1 cellular context compared by ENCODE assay signal in the genomic region with DNA sequence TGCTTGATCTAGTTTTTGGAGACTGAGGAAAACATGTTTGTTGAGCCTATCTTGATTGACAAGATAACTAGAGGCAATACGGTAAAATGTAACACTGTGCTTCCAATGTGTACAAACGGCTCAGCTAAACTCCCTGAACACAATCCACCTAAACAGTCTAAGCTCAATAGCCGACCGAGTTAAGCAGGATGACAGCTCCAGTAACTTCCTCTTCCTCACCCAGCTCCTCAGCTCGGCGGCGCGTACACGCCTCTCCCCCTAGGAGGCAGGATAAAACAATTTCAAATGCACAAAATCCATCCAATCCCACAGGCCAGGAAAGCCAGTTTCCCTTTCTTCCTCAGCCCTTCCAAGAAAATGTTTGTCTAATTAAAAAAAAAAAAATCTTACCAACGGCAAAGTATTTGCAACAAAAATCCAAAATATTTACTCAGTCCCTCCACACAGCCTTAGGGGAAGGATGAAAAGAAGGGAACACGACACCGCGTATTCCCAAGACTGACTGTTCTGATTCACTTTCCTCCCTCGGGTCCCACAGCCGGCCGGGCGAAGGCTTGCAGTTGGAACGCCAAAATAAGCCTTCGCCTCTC.
TF ChIP-seq lines count a peak whose summit lies in the region.

No MANE protein-coding gene starts in this region.

TF ChIP-seq in HepG2, 621 proteins besides CTCF, POLR2A, EP300 and RAD21 (continued from another document and continues in another):
- TF ChIP-seq, protein P1, sequence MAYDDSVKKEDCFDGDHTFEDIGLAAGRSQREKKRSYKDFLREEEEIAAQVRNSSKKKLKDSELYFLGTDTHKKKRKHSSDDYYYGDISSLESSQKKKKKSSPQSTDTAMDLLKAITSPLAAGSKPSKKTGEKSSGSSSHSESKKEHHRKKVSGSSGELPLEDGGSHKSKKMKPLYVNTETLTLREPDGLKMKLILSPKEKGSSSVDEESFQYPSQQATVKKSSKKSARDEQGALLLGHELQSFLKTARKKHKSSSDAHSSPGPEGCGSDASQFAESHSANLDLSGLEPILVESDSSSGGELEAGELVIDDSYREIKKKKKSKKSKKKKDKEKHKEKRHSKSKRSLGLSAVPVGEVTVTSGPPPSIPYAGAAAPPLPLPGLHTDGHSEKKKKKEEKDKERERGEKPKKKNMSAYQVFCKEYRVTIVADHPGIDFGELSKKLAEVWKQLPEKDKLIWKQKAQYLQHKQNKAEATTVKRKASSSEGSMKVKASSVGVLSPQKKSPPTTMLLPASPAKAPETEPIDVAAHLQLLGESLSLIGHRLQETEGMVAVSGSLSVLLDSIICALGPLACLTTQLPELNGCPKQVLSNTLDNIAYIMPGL (CRISPR knock-in tag; IDR thresholded peaks at IDR 0.05; ENCODE audit: borderline replicate concordance in 1 of 2, low read depth in 1 of 2) = peak in 1 of 2 experiments; percentile 56; a peak in 2 of 4 replicates
- 0 out of 2 replicates have a peak, but pooled peaks have one; percentile 26 for TF ChIP-seq ZNF234 (CRISPR knock-in tag; conservative IDR thresholded peaks at IDR 0.05)
- TF ChIP-seq MXD4 (CRISPR knock-in tag; IDR thresholded peaks at IDR 0.05) = 0 out of 2 replicates have a peak, but pooled peaks have one; percentile 5
- TF ChIP-seq ARNTL (CRISPR knock-in tag; IDR thresholded peaks at IDR 0.05) = no peak
- TF ChIP-seq, protein P2, sequence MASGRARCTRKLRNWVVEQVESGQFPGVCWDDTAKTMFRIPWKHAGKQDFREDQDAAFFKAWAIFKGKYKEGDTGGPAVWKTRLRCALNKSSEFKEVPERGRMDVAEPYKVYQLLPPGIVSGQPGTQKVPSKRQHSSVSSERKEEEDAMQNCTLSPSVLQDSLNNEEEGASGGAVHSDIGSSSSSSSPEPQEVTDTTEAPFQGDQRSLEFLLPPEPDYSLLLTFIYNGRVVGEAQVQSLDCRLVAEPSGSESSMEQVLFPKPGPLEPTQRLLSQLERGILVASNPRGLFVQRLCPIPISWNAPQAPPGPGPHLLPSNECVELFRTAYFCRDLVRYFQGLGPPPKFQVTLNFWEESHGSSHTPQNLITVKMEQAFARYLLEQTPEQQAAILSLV (CRISPR knock-in tag; IDR thresholded peaks at IDR 0.05; ENCODE audit: borderline replicate concordance) = 0 out of 2 replicates have a peak, but pooled peaks have one; percentile 25
- TF ChIP-seq ATF7-NPFF (CRISPR knock-in tag; IDR thresholded peaks at IDR 0.05; ENCODE audit: low read depth) = no peak
- TF ChIP-seq HDAC2 (CRISPR knock-in tag; IDR thresholded peaks at IDR 0.05) = peak; percentile 54; the same call in 1 of the 2 replicates
- no peak for TF ChIP-seq ZNF567 (CRISPR knock-in tag; IDR thresholded peaks at IDR 0.05; ENCODE audit: borderline replicate concordance)
- peak; percentile 27; the same call in 1 of the 2 replicates for TF ChIP-seq ZNF772 (CRISPR knock-in tag; IDR thresholded peaks at IDR 0.05)
- TF ChIP-seq SAP130 (CRISPR knock-in tag; IDR thresholded peaks at IDR 0.05; ENCODE audit: low read depth) = peak; percentile 84
- TF ChIP-seq, protein P3, sequence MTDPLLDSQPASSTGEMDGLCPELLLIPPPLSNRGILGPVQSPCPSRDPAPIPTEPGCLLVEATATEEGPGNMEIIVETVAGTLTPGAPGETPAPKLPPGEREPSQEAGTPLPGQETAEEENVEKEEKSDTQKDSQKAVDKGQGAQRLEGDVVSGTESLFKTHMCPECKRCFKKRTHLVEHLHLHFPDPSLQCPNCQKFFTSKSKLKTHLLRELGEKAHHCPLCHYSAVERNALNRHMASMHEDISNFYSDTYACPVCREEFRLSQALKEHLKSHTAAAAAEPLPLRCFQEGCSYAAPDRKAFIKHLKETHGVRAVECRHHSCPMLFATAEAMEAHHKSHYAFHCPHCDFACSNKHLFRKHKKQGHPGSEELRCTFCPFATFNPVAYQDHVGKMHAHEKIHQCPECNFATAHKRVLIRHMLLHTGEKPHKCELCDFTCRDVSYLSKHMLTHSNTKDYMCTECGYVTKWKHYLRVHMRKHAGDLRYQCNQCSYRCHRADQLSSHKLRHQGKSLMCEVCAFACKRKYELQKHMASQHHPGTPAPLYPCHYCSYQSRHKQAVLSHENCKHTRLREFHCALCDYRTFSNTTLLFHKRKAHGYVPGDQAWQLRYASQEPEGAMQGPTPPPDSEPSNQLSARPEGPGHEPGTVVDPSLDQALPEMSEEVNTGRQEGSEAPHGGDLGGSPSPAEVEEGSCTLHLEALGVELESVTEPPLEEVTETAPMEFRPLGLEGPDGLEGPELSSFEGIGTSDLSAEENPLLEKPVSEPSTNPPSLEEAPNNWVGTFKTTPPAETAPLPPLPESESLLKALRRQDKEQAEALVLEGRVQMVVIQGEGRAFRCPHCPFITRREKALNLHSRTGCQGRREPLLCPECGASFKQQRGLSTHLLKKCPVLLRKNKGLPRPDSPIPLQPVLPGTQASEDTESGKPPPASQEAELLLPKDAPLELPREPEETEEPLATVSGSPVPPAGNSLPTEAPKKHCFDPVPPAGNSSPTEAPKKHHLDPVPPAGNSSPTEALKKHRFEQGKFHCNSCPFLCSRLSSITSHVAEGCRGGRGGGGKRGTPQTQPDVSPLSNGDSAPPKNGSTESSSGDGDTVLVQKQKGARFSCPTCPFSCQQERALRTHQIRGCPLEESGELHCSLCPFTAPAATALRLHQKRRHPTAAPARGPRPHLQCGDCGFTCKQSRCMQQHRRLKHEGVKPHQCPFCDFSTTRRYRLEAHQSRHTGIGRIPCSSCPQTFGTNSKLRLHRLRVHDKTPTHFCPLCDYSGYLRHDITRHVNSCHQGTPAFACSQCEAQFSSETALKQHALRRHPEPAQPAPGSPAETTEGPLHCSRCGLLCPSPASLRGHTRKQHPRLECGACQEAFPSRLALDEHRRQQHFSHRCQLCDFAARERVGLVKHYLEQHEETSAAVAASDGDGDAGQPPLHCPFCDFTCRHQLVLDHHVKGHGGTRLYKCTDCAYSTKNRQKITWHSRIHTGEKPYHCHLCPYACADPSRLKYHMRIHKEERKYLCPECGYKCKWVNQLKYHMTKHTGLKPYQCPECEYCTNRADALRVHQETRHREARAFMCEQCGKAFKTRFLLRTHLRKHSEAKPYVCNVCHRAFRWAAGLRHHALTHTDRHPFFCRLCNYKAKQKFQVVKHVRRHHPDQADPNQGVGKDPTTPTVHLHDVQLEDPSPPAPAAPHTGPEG (CRISPR knock-in tag; IDR thresholded peaks at IDR 0.05) = no peak
- TF ChIP-seq IKZF4 (CRISPR knock-in tag; IDR thresholded peaks at IDR 0.05; ENCODE audit: borderline replicate concordance, low read depth, not compliant biosample characterization) = no peak
- TF ChIP-seq SMC3 (IDR thresholded peaks at IDR 0.05; ENCODE audit: low read length) = peak; percentile 2; the same call in 1 of the 2 replicates
- 0 out of 2 replicates have a peak, but pooled peaks have one; percentile 9 for TF ChIP-seq ZNF644 (CRISPR knock-in tag; IDR thresholded peaks at IDR 0.05; ENCODE audit: low read depth)
- TF ChIP-seq ZNF292 (CRISPR knock-in tag; IDR thresholded peaks at IDR 0.05; ENCODE audit: borderline replicate concordance, low read depth) = peak; percentile 83
- no peak; the same call in 1 of the 2 replicates for TF ChIP-seq ZNF670 (CRISPR knock-in tag; IDR thresholded peaks at IDR 0.05; ENCODE audit: borderline replicate concordance)
- TF ChIP-seq HOXA9 (CRISPR knock-in tag; IDR thresholded peaks at IDR 0.05; ENCODE audit: borderline replicate concordance) = 0 out of 2 replicates have a peak, but pooled peaks have one; percentile 14
- peak; percentile 55 for TF ChIP-seq ELF3 (CRISPR knock-in tag; IDR thresholded peaks at IDR 0.05)
- TF ChIP-seq DNMT3B (CRISPR knock-in tag; conservative IDR thresholded peaks at IDR 0.05) = no peak
- TF ChIP-seq ZNF792 (CRISPR knock-in tag; IDR thresholded peaks at IDR 0.05) = no peak
- peak; percentile 57; the same call in 1 of the 2 replicates for TF ChIP-seq SIN3A (IDR thresholded peaks at IDR 0.05; ENCODE audit: borderline replicate concordance, low read depth, low read length)
- no peak for TF ChIP-seq AHR (CRISPR knock-in tag; IDR thresholded peaks at IDR 0.05)
- 0 out of 4 replicates have a peak, but pooled peaks of 1 of the 2 experiments have one; percentile 4 for TF ChIP-seq KLF16 (CRISPR knock-in tag; IDR thresholded peaks at IDR 0.05)
- no peak for TF ChIP-seq TP53 (CRISPR knock-in tag; conservative IDR thresholded peaks at IDR 0.05)
- TF ChIP-seq FOSL2 (CRISPR knock-in tag; IDR thresholded peaks at IDR 0.05) = 0 out of 2 replicates have a peak, but pooled peaks have one; percentile 4
- TF ChIP-seq, protein P4, sequence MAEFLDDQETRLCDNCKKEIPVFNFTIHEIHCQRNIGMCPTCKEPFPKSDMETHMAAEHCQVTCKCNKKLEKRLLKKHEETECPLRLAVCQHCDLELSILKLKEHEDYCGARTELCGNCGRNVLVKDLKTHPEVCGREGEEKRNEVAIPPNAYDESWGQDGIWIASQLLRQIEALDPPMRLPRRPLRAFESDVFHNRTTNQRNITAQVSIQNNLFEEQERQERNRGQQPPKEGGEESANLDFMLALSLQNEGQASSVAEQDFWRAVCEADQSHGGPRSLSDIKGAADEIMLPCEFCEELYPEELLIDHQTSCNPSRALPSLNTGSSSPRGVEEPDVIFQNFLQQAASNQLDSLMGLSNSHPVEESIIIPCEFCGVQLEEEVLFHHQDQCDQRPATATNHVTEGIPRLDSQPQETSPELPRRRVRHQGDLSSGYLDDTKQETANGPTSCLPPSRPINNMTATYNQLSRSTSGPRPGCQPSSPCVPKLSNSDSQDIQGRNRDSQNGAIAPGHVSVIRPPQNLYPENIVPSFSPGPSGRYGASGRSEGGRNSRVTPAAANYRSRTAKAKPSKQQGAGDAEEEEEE (CRISPR knock-in tag; IDR thresholded peaks at IDR 0.05; ENCODE audit: borderline replicate concordance) = 0 out of 2 replicates have a peak, but pooled peaks have one; percentile 47
- TF ChIP-seq MED1 (CRISPR knock-in tag; IDR thresholded peaks at IDR 0.05) = peak; percentile 52; the same call in 1 of the 2 replicates
- no peak for TF ChIP-seq ZNF816 (CRISPR knock-in tag; IDR thresholded peaks at IDR 0.05; ENCODE audit: borderline replicate concordance)
- TF ChIP-seq ZFP36L1 (CRISPR knock-in tag; IDR thresholded peaks at IDR 0.05) = peak; percentile 79; the same call in 1 of the 2 replicates
- peak; percentile 16; the same call in 1 of the 2 replicates for TF ChIP-seq KAT8 (CRISPR knock-in tag; IDR thresholded peaks at IDR 0.05)
- TF ChIP-seq, protein P5, sequence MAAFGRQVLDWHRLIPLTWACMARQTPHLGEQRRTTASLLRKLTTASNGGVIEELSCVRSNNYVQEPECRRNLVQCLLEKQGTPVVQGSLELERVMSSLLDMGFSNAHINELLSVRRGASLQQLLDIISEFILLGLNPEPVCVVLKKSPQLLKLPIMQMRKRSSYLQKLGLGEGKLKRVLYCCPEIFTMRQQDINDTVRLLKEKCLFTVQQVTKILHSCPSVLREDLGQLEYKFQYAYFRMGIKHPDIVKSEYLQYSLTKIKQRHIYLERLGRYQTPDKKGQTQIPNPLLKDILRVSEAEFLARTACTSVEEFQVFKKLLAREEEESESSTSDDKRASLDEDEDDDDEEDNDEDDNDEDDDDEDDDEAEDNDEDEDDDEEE (CRISPR knock-in tag; IDR thresholded peaks at IDR 0.05) = 0 out of 2 replicates have a peak, but pooled peaks have one; percentile 55
- TF ChIP-seq, protein P6, sequence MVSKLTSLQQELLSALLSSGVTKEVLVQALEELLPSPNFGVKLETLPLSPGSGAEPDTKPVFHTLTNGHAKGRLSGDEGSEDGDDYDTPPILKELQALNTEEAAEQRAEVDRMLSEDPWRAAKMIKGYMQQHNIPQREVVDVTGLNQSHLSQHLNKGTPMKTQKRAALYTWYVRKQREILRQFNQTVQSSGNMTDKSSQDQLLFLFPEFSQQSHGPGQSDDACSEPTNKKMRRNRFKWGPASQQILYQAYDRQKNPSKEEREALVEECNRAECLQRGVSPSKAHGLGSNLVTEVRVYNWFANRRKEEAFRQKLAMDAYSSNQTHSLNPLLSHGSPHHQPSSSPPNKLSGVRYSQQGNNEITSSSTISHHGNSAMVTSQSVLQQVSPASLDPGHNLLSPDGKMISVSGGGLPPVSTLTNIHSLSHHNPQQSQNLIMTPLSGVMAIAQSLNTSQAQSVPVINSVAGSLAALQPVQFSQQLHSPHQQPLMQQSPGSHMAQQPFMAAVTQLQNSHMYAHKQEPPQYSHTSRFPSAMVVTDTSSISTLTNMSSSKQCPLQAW (CRISPR knock-in tag; IDR thresholded peaks at IDR 0.05) = peak; percentile 52
- TF ChIP-seq PPARG (CRISPR knock-in tag; conservative IDR thresholded peaks at IDR 0.05) = 0 out of 2 replicates have a peak, but pooled peaks have one; percentile 17
- TF ChIP-seq, protein P7, sequence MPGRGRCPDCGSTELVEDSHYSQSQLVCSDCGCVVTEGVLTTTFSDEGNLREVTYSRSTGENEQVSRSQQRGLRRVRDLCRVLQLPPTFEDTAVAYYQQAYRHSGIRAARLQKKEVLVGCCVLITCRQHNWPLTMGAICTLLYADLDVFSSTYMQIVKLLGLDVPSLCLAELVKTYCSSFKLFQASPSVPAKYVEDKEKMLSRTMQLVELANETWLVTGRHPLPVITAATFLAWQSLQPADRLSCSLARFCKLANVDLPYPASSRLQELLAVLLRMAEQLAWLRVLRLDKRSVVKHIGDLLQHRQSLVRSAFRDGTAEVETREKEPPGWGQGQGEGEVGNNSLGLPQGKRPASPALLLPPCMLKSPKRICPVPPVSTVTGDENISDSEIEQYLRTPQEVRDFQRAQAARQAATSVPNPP (CRISPR knock-in tag; IDR thresholded peaks at IDR 0.05) = 0 out of 2 replicates have a peak, but pooled peaks have one; percentile 26
- TF ChIP-seq HDAC6 (IDR thresholded peaks at IDR 0.05; ENCODE audit: low read depth, low read length) = no peak
- 0 out of 2 replicates have a peak, but pooled peaks have one; percentile 46 for TF ChIP-seq KDM5A (IDR thresholded peaks at IDR 0.05; ENCODE audit: borderline replicate concordance, low read length)
- TF ChIP-seq NR1H2 (CRISPR knock-in tag; IDR thresholded peaks at IDR 0.05; ENCODE audit: borderline replicate concordance, low read depth) = no peak
- TF ChIP-seq KMT2B (CRISPR knock-in tag; IDR thresholded peaks at IDR 0.05) = peak; percentile 55; the same call in 1 of the 2 replicates
- TF ChIP-seq ZNF777 (CRISPR knock-in tag; IDR thresholded peaks at IDR 0.05) = peak; percentile 50
- 0 out of 2 replicates have a peak, but pooled peaks have one; percentile 39 for TF ChIP-seq ZNF124 (CRISPR knock-in tag; IDR thresholded peaks at IDR 0.05)
- TF ChIP-seq LCORL (IDR thresholded peaks at IDR 0.05) = no peak
- 0 out of 2 replicates have a peak, but pooled peaks have one; percentile 23 for TF ChIP-seq LCORL (CRISPR knock-in tag; IDR thresholded peaks at IDR 0.05)
- TF ChIP-seq, protein P8, sequence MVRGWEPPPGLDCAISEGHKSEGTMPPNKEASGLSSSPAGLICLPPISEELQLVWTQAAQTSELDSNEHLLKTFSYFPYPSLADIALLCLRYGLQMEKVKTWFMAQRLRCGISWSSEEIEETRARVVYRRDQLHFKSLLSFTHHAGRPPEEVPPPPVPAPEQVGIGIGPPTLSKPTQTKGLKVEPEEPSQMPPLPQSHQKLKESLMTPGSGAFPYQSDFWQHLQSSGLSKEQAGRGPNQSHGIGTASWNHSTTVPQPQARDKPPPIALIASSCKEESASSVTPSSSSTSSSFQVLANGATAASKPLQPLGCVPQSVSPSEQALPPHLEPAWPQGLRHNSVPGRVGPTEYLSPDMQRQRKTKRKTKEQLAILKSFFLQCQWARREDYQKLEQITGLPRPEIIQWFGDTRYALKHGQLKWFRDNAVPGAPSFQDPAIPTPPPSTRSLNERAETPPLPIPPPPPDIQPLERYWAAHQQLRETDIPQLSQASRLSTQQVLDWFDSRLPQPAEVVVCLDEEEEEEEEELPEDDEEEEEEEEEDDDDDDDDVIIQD (CRISPR knock-in tag; IDR thresholded peaks at IDR 0.05; ENCODE audit: low read depth) = 0 out of 2 replicates have a peak, but pooled peaks have one; percentile 3
